Comparison of ENCODE assay signal across 8 cellular contexts in the genomic region with DNA sequence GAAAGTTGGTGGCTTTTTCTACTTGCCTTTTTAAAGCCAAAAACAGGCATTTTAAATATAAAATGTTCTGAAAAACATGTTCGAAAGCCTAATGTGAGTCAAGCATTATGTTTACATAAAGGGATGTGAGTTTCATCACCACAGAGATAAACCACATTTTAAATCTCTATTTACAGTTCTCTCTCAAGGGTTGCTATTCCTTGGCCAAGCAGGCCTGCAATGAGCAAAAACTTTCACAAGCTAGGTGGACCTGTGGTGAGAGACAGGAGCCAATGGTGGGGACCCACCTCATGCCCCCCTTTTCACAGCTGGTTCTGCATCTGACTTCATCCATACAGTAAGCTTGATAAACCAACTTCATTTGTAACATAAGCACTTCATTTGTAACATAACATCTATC.
DNase-seq lines count a peak whose midpoint lies in the region; ATAC-seq lines count a peak whose summit lies in the region.

No MANE protein-coding gene starts in this region.

- no peaks in the 10 kb centered on the region for H3K27me3 Mint-ChIP-seq in T-helper 1 cell treated with Interleukin-12 subunit alpha and Interleukin-12 subunit beta and Interleukin-4 antibody, amounts not matched to agents 30 μg/mL and 1 μg/mL, for 36 hours (ENCODE audit: low read depth)
- peaks cover 0 to 1% (median 0%) of the 10 kb centered on the region in 3 donors for H3K27me3 Mint-ChIP-seq in immature natural killer cell (ENCODE audit: low read depth in 3 of 3)

- no peaks in the 10 kb centered on the region for H3K9me3 Mint-ChIP-seq in T-helper 1 cell treated with Interleukin-12 subunit alpha and Interleukin-12 subunit beta and Interleukin-4 antibody, amounts not matched to agents 30 μg/mL and 1 μg/mL, for 36 hours
- H3K9me3 Mint-ChIP-seq in immature natural killer cell, result no peaks in the 10 kb centered on the region

- peak; percentile 68 for ATAC-seq in HG02938 (IDR thresholded peaks at IDR 0.05; ENCODE audit: unreplicated experiment)

- peaks cover 44% of the 10 kb centered on the region for H3K4me1 Mint-ChIP-seq in T-helper 1 cell treated with Interleukin-12 subunit alpha and Interleukin-12 subunit beta and Interleukin-4 antibody, amounts not matched to agents 30 μg/mL and 1 μg/mL, for 36 hours (ENCODE audit: low read depth)
- peaks cover 83 to 97% of the 10 kb centered on the region in 2 donors for H3K4me1 Mint-ChIP-seq in immature natural killer cell

- peak overlapping the region; percentile 70 for H3K27ac Mint-ChIP-seq in T-helper 1 cell treated with Interleukin-12 subunit alpha and Interleukin-12 subunit beta and Interleukin-4 antibody, amounts not matched to agents 30 μg/mL and 1 μg/mL, for 36 hours
- H3K27ac Mint-ChIP-seq in immature natural killer cell, result peak overlapping the region; percentile 68 to 85 (median 72)

- peak overlapping the region; percentile 11 for H3K4me3 Mint-ChIP-seq in T-helper 1 cell treated with Interleukin-12 subunit alpha and Interleukin-12 subunit beta and Interleukin-4 antibody, amounts not matched to agents 30 μg/mL and 1 μg/mL, for 36 hours
- H3K4me3 Mint-ChIP-seq in immature natural killer cell, result peak overlapping the region; percentile 33 to 67 (median 42)

- peak; percentile 32 for DNase-seq in activated naive CD4-positive, alpha-beta T cell treated with Interleukin-2 at 50 U/mL for 16 hours
- DNase-seq in activated naive CD4-positive, alpha-beta T cell (lab: John Stamatoyannopoulos, UW), result no peak
- DNase-seq in immature natural killer cell (peak; percentile 21 to 56 (median 42)), UCSD-AML1 (lab: John Stamatoyannopoulos, UW; ENCODE audit: unreplicated experiment) (no peak), NCI-H2227 treated with DMSO at 0.1 percent for 48 hours (lab: John Stamatoyannopoulos, UW) (no peak), foreskin melanocyte (no peak)

- H3K36me3 Mint-ChIP-seq in T-helper 1 cell treated with Interleukin-12 subunit alpha and Interleukin-12 subunit beta and Interleukin-4 antibody, amounts not matched to agents 30 μg/mL and 1 μg/mL, for 36 hours (ENCODE audit: low read depth), result peaks cover 4% of the 10 kb centered on the region
- no peaks in the 10 kb centered on the region for H3K36me3 Mint-ChIP-seq in immature natural killer cell

Comparison
In these comparisons a context has a peak if more than half of its experiments do, and no peak if none do; other contexts are left out.
1. DNase-seq: peak in activated naive CD4-positive, alpha-beta T cell treated with Interleukin-2 at 50 U/mL for 16 hours (single experiment) and immature natural killer cell (3 of 3); none in activated naive CD4-positive, alpha-beta T cell (0 of 4), UCSD-AML1 (single experiment), NCI-H2227 treated with DMSO at 0.1 percent for 48 hours (single experiment) and foreskin melanocyte (single experiment).